Comparison of ENCODE assay signal across 8 cellular contexts in the genomic region with DNA sequence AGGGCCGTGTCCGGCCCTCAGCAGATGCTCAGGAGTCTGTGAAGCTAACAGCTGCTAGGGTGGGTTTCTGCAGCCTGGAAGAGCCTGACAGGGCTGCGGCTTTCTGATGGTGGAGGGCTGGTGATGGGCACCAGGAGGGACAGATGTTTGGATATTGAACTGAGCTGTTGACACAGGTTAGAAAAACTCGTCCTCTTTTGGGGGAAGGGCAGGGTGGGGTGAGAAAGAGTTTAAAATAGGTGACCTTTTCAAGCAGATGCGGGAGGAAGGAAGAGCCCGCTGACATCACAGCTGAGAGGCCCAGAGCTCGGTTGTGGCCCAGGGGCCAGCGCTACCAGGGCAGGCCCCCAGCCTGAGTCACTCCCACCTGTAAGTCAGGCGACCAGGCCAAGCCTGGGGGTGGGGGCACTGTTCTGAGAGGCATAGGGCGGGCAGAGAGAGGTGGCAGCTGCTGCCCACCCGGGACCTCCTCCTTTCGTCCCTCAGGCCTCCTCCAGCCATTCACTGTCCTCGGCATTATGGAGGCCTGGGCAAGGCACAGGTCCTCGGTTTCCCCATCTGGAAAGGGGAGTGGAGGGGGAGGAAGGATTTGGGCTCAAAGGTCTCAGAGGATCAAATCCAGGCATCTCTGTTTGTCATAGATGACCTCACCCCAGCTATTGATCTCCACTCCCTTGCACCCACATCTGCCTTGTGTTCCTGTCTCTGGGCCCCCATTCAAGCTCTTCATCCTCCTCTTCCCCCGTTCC. TPM values are rescaled to one million over a fixed set of nuclear protein-coding genes. Genes with fewer than 3 reads are reported as not detected.
DNase-seq lines count a peak whose midpoint lies in the region; ATAC-seq and TF ChIP-seq lines count a peak whose summit lies in the region.

No MANE protein-coding gene starts in this region.

- no peaks in the 10 kb centered on the region for H3K9me3 Mint-ChIP-seq in activated CD4-positive, alpha-beta memory T cell treated with anti-CD3 and anti-CD28 coated beads for 36 hours
- peaks cover 0 to 2% (median 0%) of the 10 kb centered on the region in 11 donors for H3K9me3 Mint-ChIP-seq in naive thymus-derived CD4-positive, alpha-beta T cell

- H3K4me1 ChIP-seq in naive thymus-derived CD4-positive, alpha-beta T cell (ENCODE audit: control insufficient read depth in 2 of 2, insufficient read depth in 2 of 2, low read length in 2 of 2): peaks cover 31 to 46% of the 10 kb centered on the region in 2 donors

- peak overlapping the region; percentile 79 for H3K27ac Mint-ChIP-seq in activated CD4-positive, alpha-beta memory T cell treated with anti-CD3 and anti-CD28 coated beads for 36 hours
- H3K27ac Mint-ChIP-seq in naive thymus-derived CD4-positive, alpha-beta T cell: peak overlapping the region; percentile 28 to 93 (median 77)

- H3K4me1 Mint-ChIP-seq in activated CD4-positive, alpha-beta memory T cell treated with anti-CD3 and anti-CD28 coated beads for 36 hours (ENCODE audit: low read depth): peaks cover 53% of the 10 kb centered on the region
- H3K4me1 Mint-ChIP-seq in naive thymus-derived CD4-positive, alpha-beta T cell: peaks cover 42 to 83% (median 62%) of the 10 kb centered on the region in 7 donors

- DNase-seq in GM12864 (ENCODE audit: low read depth) (no peak), NCI-H345 (lab: John Stamatoyannopoulos, UW) (no peak), Ammon's horn (ENCODE audit: low spot score) (no peak), C1 segment of cervical spinal cord (lab: John Stamatoyannopoulos, UW) (no peak)
- DNase-seq in activated CD4-positive, alpha-beta memory T cell treated with anti-CD3 and anti-CD28 coated beads for 36 hours: peak; percentile 82
- DNase-seq in naive thymus-derived CD4-positive, alpha-beta T cell: peak in 1 of 9 donors; percentile 53

- intact Hi-C loops in activated CD4-positive, alpha-beta memory T cell treated with anti-CD3 and anti-CD28 coated beads for 36 hours (cut with micrococcal nuclease): loop anchor here (2.0 kb wide), 2 partner anchors 21 to 43 kb away; no protein-coding TSS in a partner anchor
- intact Hi-C loops in naive thymus-derived CD4-positive, alpha-beta T cell (cut with micrococcal nuclease): loop anchor here (1.0 to 5.0 kb wide), 4 partner anchors 10 to 47 kb away; a partner anchor contains a TSS

- H3K27me3 Mint-ChIP-seq in activated CD4-positive, alpha-beta memory T cell treated with anti-CD3 and anti-CD28 coated beads for 36 hours: no peaks in the 10 kb centered on the region
- no peaks in the 10 kb centered on the region for H3K27me3 Mint-ChIP-seq in naive thymus-derived CD4-positive, alpha-beta T cell

- H3K36me3 Mint-ChIP-seq in activated CD4-positive, alpha-beta memory T cell treated with anti-CD3 and anti-CD28 coated beads for 36 hours: no peaks in the 10 kb centered on the region
- H3K36me3 Mint-ChIP-seq in naive thymus-derived CD4-positive, alpha-beta T cell: no peaks in the 10 kb centered on the region

- peak overlapping the region; percentile 12; the same call in 1 of the 2 replicates for H3K4me3 ChIP-seq in GM12864 (ENCODE audit: low read depth, low read length)
- H3K4me3 ChIP-seq in naive thymus-derived CD4-positive, alpha-beta T cell (ENCODE audit: low read length): no peak overlapping the region

- POLR2A ChIA-PET in activated CD4-positive, alpha-beta memory T cell treated with anti-CD3 and anti-CD28 coated beads for 36 hours (lab: Charles Lee): interaction anchor here (1.0 to 1.7 kb wide), 4 partner anchors 12 to 32 kb away, joined by 3 to 6 read pairs (median 4); no protein-coding TSS in a partner anchor
- POLR2A ChIA-PET in naive thymus-derived CD4-positive, alpha-beta T cell (lab: Charles Lee): interaction anchor here (1.3 to 57.7 kb wide), 4 partner anchors 6 to 43 kb away, joined by 3 to 1267 read pairs (median 661); a partner anchor contains a TSS

- H3K4me3 Mint-ChIP-seq in activated CD4-positive, alpha-beta memory T cell treated with anti-CD3 and anti-CD28 coated beads for 36 hours: peak overlapping the region; percentile 13
- H3K4me3 Mint-ChIP-seq in naive thymus-derived CD4-positive, alpha-beta T cell: peak overlapping the region in 9 of 10 donors; percentile 9 to 75 (median 53)

- TF ChIP-seq CTCF in GM12864 (IDR thresholded peaks at IDR 0.05; ENCODE audit: low read depth, low read length, missing control alignments): no peak

- ATAC-seq in HG02759 (IDR thresholded peaks at IDR 0.05; ENCODE audit: unreplicated experiment): peak; percentile 56
- ATAC-seq in naive thymus-derived CD4-positive, alpha-beta T cell: peak; percentile 58
- ATAC-seq in HG03095 (IDR thresholded peaks at IDR 0.05; ENCODE audit: unreplicated experiment): no peak

- no peak overlapping the region for H3K27ac ChIP-seq in naive thymus-derived CD4-positive, alpha-beta T cell (ENCODE audit: low read depth, low read length)

- no peaks in the 10 kb centered on the region for H3K27me3 ChIP-seq in naive thymus-derived CD4-positive, alpha-beta T cell (ENCODE audit: control insufficient read depth in 2 of 2, insufficient read depth in 2 of 2, low read length in 2 of 2)

- no peaks in the 10 kb centered on the region for H3K36me3 ChIP-seq in naive thymus-derived CD4-positive, alpha-beta T cell (ENCODE audit: control insufficient read depth in 2 of 3, insufficient read depth in 3 of 3, low read length in 3 of 3)

- no peaks in the 10 kb centered on the region for H3K9me3 ChIP-seq in naive thymus-derived CD4-positive, alpha-beta T cell (ENCODE audit: control insufficient read depth in 2 of 3, low read length in 3 of 3)

- CTCF ChIA-PET in activated CD4-positive, alpha-beta memory T cell treated with anti-CD3 and anti-CD28 coated beads for 36 hours (lab: Charles Lee): interaction anchor here (0.8 to 2.7 kb wide), 5 partner anchors 28 to 46 kb away, joined by 3 to 15 read pairs (median 5); no protein-coding TSS in a partner anchor
- CTCF ChIA-PET in naive thymus-derived CD4-positive, alpha-beta T cell (lab: Charles Lee): interaction anchor here (0.7 to 1.9 kb wide), 7 partner anchors 9 to 46 kb away, joined by 3 to 6 read pairs (median 4); no protein-coding TSS in a partner anchor

RNA-seq across cellular contexts. Expression of a gene that starts 32.3 kb away (rescaled TPM):
- total RNA-seq in activated CD4-positive, alpha-beta memory T cell treated with anti-CD3 and anti-CD28 coated beads for 36 hours: 10 to 100 TPM; 35.9 to 36.2 TPM
- total RNA-seq in naive thymus-derived CD4-positive, alpha-beta T cell: 10 to 100 TPM; 14.8 to 89.4 (median 34.1) TPM
- polyA plus RNA-seq in naive thymus-derived CD4-positive, alpha-beta T cell: 10 to 100 TPM; 13.0 to 28.3 TPM
